Comparison of ENCODE assay signal across 6 cellular contexts in the genomic region with DNA sequence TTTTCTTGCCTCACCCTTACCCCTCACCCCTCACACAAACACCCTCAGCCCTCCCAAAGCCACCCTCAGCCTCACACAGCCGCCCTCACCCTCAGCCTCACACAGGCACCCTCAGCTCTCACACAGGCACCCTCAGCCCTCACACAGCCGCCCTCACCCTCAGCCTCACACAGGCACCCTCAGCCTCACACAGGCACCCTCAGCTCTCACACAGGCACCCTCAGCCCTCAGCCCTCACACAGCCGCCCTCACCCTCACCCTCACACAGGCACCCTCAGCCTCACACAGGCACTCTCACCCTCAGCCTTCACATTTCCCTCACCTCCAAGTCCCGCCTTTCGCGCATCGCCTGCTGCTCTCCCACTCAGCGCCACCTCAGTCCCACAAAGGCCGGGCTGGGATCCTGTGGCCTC. TPM values are rescaled to one million over a fixed set of nuclear protein-coding genes. Genes with fewer than 3 reads are reported as not detected.
DNase-seq lines count a peak whose midpoint lies in the region; ATAC-seq and TF ChIP-seq lines count a peak whose summit lies in the region.

No MANE protein-coding gene starts in this region.

- ATAC-seq in left colon (peak; percentile 19), HG03521 (IDR thresholded peaks at IDR 0.05; ENCODE audit: unreplicated experiment) (no peak), GM18517 (IDR thresholded peaks at IDR 0.05; ENCODE audit: unreplicated experiment) (no peak)

- no peak for DNase-seq in AG04450 (ENCODE audit: low read depth, low spot score)
- DNase-seq in SJCRH30, result no peak
- no peak for DNase-seq in left colon
- DNase-seq in GM20000 (ENCODE audit: low spot score), result no peak

- H3K27ac ChIP-seq in AG04450 (ENCODE audit: low read depth, low read length) (peak overlapping the region; percentile 39), SJCRH30 (peak overlapping the region; percentile 70; the same call in 1 of the 2 replicates)

- H3K9me3 ChIP-seq in AG04450 (ENCODE audit: control insufficient read depth, insufficient read depth, low read length) (no peaks in the 10 kb centered on the region; the same call in 1 of the 2 replicates), SJCRH30 (replicated peaks) (no peaks in the 10 kb centered on the region)

- H3K4me3 ChIP-seq in AG04450 (ENCODE audit: low read depth, low read length) (peak overlapping the region; percentile 96), SJCRH30 (peak overlapping the region; percentile 90)

- no peaks in the 10 kb centered on the region for H3K4me1 ChIP-seq in SJCRH30

- CTCF ChIA-PET in AG04450 (lab: Charles Lee), result no interaction called here

- intact Hi-C loops in left colon (cut with DNase I, micrococcal nuclease), result no loop called here

- H3K36me3 ChIP-seq in SJCRH30, result 0 out of 2 replicates have a peak, but pooled peaks cover 4% of the 10 kb centered on the region

- H3K27me3 ChIP-seq in AG04450 (ENCODE audit: control insufficient read depth, insufficient read depth, low read length), result no peaks in the 10 kb centered on the region
- H3K27me3 ChIP-seq in SJCRH30, result no peaks in the 10 kb centered on the region

- TF ChIP-seq CTCF in AG04450 (IDR thresholded peaks at IDR 0.05; ENCODE audit: low read depth, low read length) (no peak), GM20000 (IDR thresholded peaks at IDR 0.05; ENCODE audit: extremely low read depth, missing control alignments) (no peak)

- POLR2A ChIA-PET in AG04450 (lab: Yijun Ruan, JAX), result interaction anchor here (0.7 to 1.5 kb wide), 7 partner anchors 21 to 217 kb away, joined by 3 to 9 read pairs (median 4); partner anchors contain the start of genes ERVK3-1, TRIM28, ZBTB45 and ZNF497

RNA-seq across cellular contexts. Expression of gene ZSCAN22, which starts 0.3 kb away (rescaled TPM):
- polyA plus RNA-seq in AG04450 (2011; rRNA removed), result 2.6 and 2.7 TPM in 2 replicates
- polyA minus RNA-seq in AG04450 (2011; rRNA and poly(A)+ RNA removed), result 4.8 and 5.5 TPM in 2 replicates
- 4.7 and 5.0 TPM in 2 replicates for total RNA-seq in SJCRH30 (2014; rRNA removed; shearing (Covaris generic))
- total RNA-seq in left colon, result 1 to 10 TPM; 2.6 to 2.8 TPM

RNA-seq across cellular contexts. Expression of gene ERVK3-1, which starts 21.3 kb away (rescaled TPM):
- 41.9 and 44.5 TPM in 2 replicates for polyA plus RNA-seq in AG04450 (2011; rRNA removed)
- 21.7 and 24.7 TPM in 2 replicates for polyA minus RNA-seq in AG04450 (2011; rRNA and poly(A)+ RNA removed)
- total RNA-seq in SJCRH30 (2014; rRNA removed; shearing (Covaris generic)), result 45.0 and 47.4 TPM in 2 replicates
- total RNA-seq in left colon, result 10 to 100 TPM; 24.3 to 26.9 TPM

RNA-seq across cellular contexts. Expression of gene A1BG, which starts 26.8 kb away (rescaled TPM):
- polyA plus RNA-seq in AG04450 (2011; rRNA removed), result 7.5 and 13.2 TPM in 2 replicates
- 1.1 and 1.2 TPM in 2 replicates for polyA minus RNA-seq in AG04450 (2011; rRNA and poly(A)+ RNA removed)
- 9.7 and 10.2 TPM in 2 replicates for total RNA-seq in SJCRH30 (2014; rRNA removed; shearing (Covaris generic))
- 1 to 10 TPM; 2.1 to 2.5 TPM for total RNA-seq in left colon

RNA-seq across cellular contexts. Expression of gene ZNF497, which starts 36.0 kb away (rescaled TPM):
- 0.06 TPM in 2 replicates for polyA plus RNA-seq in AG04450 (2011; rRNA removed)
- polyA minus RNA-seq in AG04450 (2011; rRNA and poly(A)+ RNA removed), result 0.13 and 0.18 TPM in 2 replicates
- total RNA-seq in SJCRH30 (2014; rRNA removed; shearing (Covaris generic)), result 0.45 and 0.73 TPM in 2 replicates
- total RNA-seq in left colon, result 1 to 10 TPM in 1 of 2 donors, under 1 TPM in 1; 0.73 to 1.6 TPM

RNA-seq across cellular contexts. Expression of gene ZNF8, which starts 47.8 kb away (rescaled TPM):
- polyA plus RNA-seq in AG04450 (2011; rRNA removed), result 3.2 and 3.5 TPM in 2 replicates
- 12.8 and 13.0 TPM in 2 replicates for polyA minus RNA-seq in AG04450 (2011; rRNA and poly(A)+ RNA removed)
- 12.7 and 13.4 TPM in 2 replicates for total RNA-seq in SJCRH30 (2014; rRNA removed; shearing (Covaris generic))
- total RNA-seq in left colon, result 1 to 10 TPM; 3.5 to 4.1 TPM
